15 cellular contexts compared by ENCODE assay signal in the genomic region with DNA sequence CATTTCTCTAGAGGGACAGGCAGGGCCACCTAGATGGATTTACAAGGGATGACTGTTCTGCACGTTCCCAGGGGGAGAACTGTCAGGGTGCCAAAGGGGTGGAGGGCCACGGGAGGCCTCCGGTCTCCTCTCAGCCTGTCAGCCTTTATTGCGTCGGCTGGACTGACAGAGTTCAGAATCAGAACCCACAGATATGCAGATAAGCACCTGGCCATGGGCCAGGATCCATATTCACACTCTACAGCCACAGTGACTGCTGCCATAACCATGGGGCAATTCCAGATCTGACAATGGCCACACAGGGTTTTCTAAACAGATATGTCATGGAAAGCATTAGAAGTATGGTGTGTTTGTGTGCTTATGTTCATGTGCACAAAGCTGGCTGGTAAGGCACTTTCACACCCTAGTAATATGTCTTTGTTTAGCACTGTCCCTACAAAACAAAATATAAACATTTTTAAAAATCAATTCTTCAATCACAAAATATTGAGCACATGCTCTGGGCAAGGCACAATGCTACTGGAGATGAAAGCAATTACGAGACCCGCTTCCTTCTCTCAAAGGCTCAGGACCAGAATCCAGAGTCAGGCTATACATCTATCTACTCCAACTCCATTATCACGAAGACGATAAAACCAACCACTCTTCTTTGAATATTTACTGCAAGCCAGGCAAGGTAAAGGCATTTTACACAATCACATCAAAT. TPM values are rescaled to one million over a fixed set of nuclear protein-coding genes. Genes with fewer than 3 reads are reported as not detected.
DNase-seq lines count a peak whose midpoint lies in the region; ATAC-seq, FAIRE-seq and TF ChIP-seq lines count a peak whose summit lies in the region.
"Had no signal": no experiment of that assay in that cellular context is flagged by ENCODE, and none has a peak within 500 bp of the region (broad histone marks: within the 10 kb centered on the region; RNA-seq: fewer than 3 reads in every experiment).

No MANE protein-coding gene starts in this region.

- ATAC-seq in IMR-90 (ENCODE audit: low read depth): no peak
- ATAC-seq in SK-N-SH treated with all-trans-retinoic acid at 6 μM for 48 hours: peak; percentile 2; the same call in 1 of the 3 replicates
- ATAC-seq: activated T-cell treated with anti-CD3 and anti-CD28 coated beads, Interleukin-2, amount 50 U/mL, for 72 hours; naive thymus-derived CD8-positive, alpha-beta T cell had no signal

- H3K4me3 ChIP-seq in IMR-90 (ENCODE audit: insufficient read depth, low read depth, low read length) (no peak overlapping the region), fibroblast of villous mesenchyme (ENCODE audit: low read depth, low read length) (no peak overlapping the region), small intestine (ENCODE audit: low read depth in 1 of 2, low read length in 2 of 2) (no peak overlapping the region)
- H3K4me3 ChIP-seq: sigmoid colon had no signal

- peak overlapping the region; percentile 38 for H2AK9ac ChIP-seq in IMR-90 (replicated peaks; ENCODE audit: low read depth, low read length, poor library complexity)

- H3K9ac ChIP-seq in IMR-90 (ENCODE audit: low read depth, low read length): no peak overlapping the region

- H2BK15ac ChIP-seq in IMR-90 (ENCODE audit: low read depth, low read length): peak overlapping the region; percentile 42; the same call in 2 of the 3 replicates

- H2BK20ac ChIP-seq in IMR-90 (ENCODE audit: low read depth, low read length): peak overlapping the region; percentile 9; the same call in 1 of the 2 replicates

- peak overlapping the region; percentile 82 for H2AK5ac ChIP-seq in IMR-90 (ENCODE audit: low read depth, low read length)

- H3K27me3 ChIP-seq in IMR-90 (ENCODE audit: control insufficient read depth, insufficient read depth, low read length) (no peaks in the 10 kb centered on the region), small intestine (ENCODE audit: control insufficient read depth in 2 of 2, insufficient read depth in 2 of 2, low read length in 2 of 2) (no peaks in the 10 kb centered on the region)
- H3K27me3 ChIP-seq: sigmoid colon had no signal

- 52% methylated on average over 6 of the region's 9 CpGs; no CpG with 5 or more reads in 1 of the 2 experiments for WGBS in IMR-90 (ENCODE audit: extremely low coverage in 2 of 2, insufficient read length in 1 of 2), 2 experiments
- 46 to 54% (median 48%) methylated on average over 9 of the region's 9 CpGs for WGBS in small intestine, 3 donors

- TF ChIP-seq CTCF in IMR-90 (conservative IDR thresholded peaks at IDR 0.05; ENCODE audit: low read depth, low read length) (no peak), fibroblast of villous mesenchyme (IDR thresholded peaks at IDR 0.05; ENCODE audit: insufficient read depth, low read depth, low read length) (no peak)

- in situ Hi-C loops in IMR-90 (cut with MboI; ENCODE audit: low sequenced_read_pairs) (no loop called here), KBM-7 (cut with MboI; ENCODE audit: low pct_unique_long_range_greater_than_20kb, low sequenced_read_pairs) (no loop called here)

- TF ChIP-seq RAD21 in IMR-90 (IDR thresholded peaks at IDR 0.05; ENCODE audit: low read length): no peak

- peaks cover 70% of the 10 kb centered on the region for H3K4me1 ChIP-seq in IMR-90 (ENCODE audit: control insufficient read depth, insufficient read depth, low read length)
- H3K4me1 ChIP-seq in small intestine (ENCODE audit: control insufficient read depth in 2 of 2, insufficient read depth in 1 of 2, low read depth in 1 of 2, low read length in 1 of 2): peaks cover 23 to 38% of the 10 kb centered on the region in 2 donors

- peak overlapping the region; percentile 97 for H2BK5ac ChIP-seq in IMR-90 (ENCODE audit: low read depth, low read length, poor library complexity, severe bottlenecking)

- intact Hi-C loops in IMR-90 (cut with micrococcal nuclease): no loop called here

- H3K79me1 ChIP-seq in IMR-90 (ENCODE audit: low read depth in 1 of 2, low read length in 2 of 2): peaks cover 35 to 94% of the 10 kb centered on the region in 2 experiments; a peak in 3 of 4 replicates

- TF ChIP-seq POLR2A in IMR-90 (IDR thresholded peaks at IDR 0.05; ENCODE audit: low read depth, low read length): no peak

- H3K36me3 ChIP-seq in IMR-90 (ENCODE audit: control insufficient read depth, insufficient read depth, low read length) (peaks cover 9% of the 10 kb centered on the region; the same call in 1 of the 2 replicates), small intestine (ENCODE audit: control insufficient read depth in 2 of 2, insufficient read depth in 2 of 2, low read length in 2 of 2) (no peaks in the 10 kb centered on the region)
- H3K36me3 ChIP-seq: sigmoid colon had no signal

- peak overlapping the region; percentile 35 for H2AFZ ChIP-seq in IMR-90 (replicated peaks; ENCODE audit: low read length, poor library complexity)

- peak overlapping the region; percentile 39 for H3K4me2 ChIP-seq in IMR-90 (ENCODE audit: low read depth, low read length)

- peak overlapping the region; percentile 98 for H3K4ac ChIP-seq in IMR-90 (ENCODE audit: low read depth, low read length)

- peak overlapping the region; percentile 33 to 69 for H4K8ac ChIP-seq in IMR-90 (ENCODE audit: low read depth in 2 of 2, low read length in 2 of 2)

- peak; percentile 75 for DNase-seq in IMR-90
- DNase-seq in fibroblast of villous mesenchyme (ENCODE audit: low read depth): peak; percentile 63
- peak; percentile 87 for DNase-seq in small intestine
- no peak for DNase-seq in NCI-H1105 treated with DMSO at 0.1 percent for 48 hours (lab: John Stamatoyannopoulos, UW)
- no peak for DNase-seq in KG1 (lab: John Stamatoyannopoulos, UW)
- no peak for DNase-seq in KBM-7
- no peak for DNase-seq in epidermal melanocyte (ENCODE audit: insufficient read length, low spot score)
- DNase-seq: activated CD4-positive, alpha-beta T cell treated with anti-CD3 and anti-CD28 coated beads, Interleukin-2, amount 10 ng/mL, durations not matched to agents 7 days and 5 days; activated T-cell treated with anti-CD3 and anti-CD28 coated beads, Interleukin-2, amount 50 U/mL, for 72 hours; anterior cingulate cortex; effector CD4-positive, alpha-beta T cell; naive thymus-derived CD8-positive, alpha-beta T cell; sigmoid colon had no signal

- H3K56ac ChIP-seq in IMR-90 (ENCODE audit: extremely low read depth, insufficient read depth, low read length): no peak overlapping the region

- CTCF ChIA-PET in IMR-90 (lab: Yijun Ruan, JAX): interaction anchor here (1.1 kb wide), 1 partner anchor 12 kb away, joined by 3 read pairs; no protein-coding TSS in a partner anchor

- H4K20me1 ChIP-seq in IMR-90 (ENCODE audit: insufficient read depth, low read length): peaks cover 39% of the 10 kb centered on the region

- H3K18ac ChIP-seq in IMR-90 (ENCODE audit: low read depth, low read length): peak overlapping the region; percentile 30; the same call in 1 of the 2 replicates

- peaks cover 69% of the 10 kb centered on the region for H3K9me1 ChIP-seq in IMR-90 (ENCODE audit: insufficient read depth, low read length)

- POLR2A ChIA-PET in IMR-90 (lab: Charles Lee; ENCODE audit: unreplicated experiment): interaction anchor here (0.6 kb wide), 1 partner anchor 23 kb away, joined by 3 read pairs; no protein-coding TSS in a partner anchor

- no peak for FAIRE-seq in small intestine (lab: Jason Lieb, UNC)

- H3K27ac ChIP-seq in IMR-90 (ENCODE audit: insufficient read depth, low read length) (peak overlapping the region; percentile 28), small intestine (ENCODE audit: low read depth in 1 of 2, low read length in 1 of 2) (no peak overlapping the region)
- H3K27ac ChIP-seq: C4-2B, sigmoid colon had no signal

- dilution Hi-C loops in IMR-90 (cut with HindIII; ENCODE audit: low sequenced_read_pairs, unreplicated experiment): no loop called here

- BruUV-seq in IMR-90 (replicated peaks; lab: Mats Ljungman, UMichigan): no TSS peak

- peak overlapping the region; percentile 72 for H3K23ac ChIP-seq in IMR-90 (ENCODE audit: low read depth, low read length)

- peak overlapping the region; percentile 48 for H4K91ac ChIP-seq in IMR-90 (ENCODE audit: insufficient read depth, low read depth, low read length)

- H3K9me3 ChIP-seq in IMR-90 (ENCODE audit: control insufficient read depth, insufficient read depth, low read length) (no peaks in the 10 kb centered on the region), small intestine (ENCODE audit: control insufficient read depth, low read depth) (no peaks in the 10 kb centered on the region)
- H3K9me3 ChIP-seq: sigmoid colon had no signal

- peak overlapping the region; percentile 19; the same call in 1 of the 2 replicates for H4K5ac ChIP-seq in IMR-90 (ENCODE audit: low read depth, low read length)

- peak overlapping the region; percentile 8; the same call in 1 of the 2 replicates for H3K14ac ChIP-seq in IMR-90 (replicated peaks; ENCODE audit: low read depth, low read length)

- H2BK120ac ChIP-seq in IMR-90 (ENCODE audit: low read depth, low read length): peak overlapping the region; percentile 76; the same call in 1 of the 2 replicates

TF ChIP-seq in IMR-90, 13 proteins besides CTCF, POLR2A, EP300 and RAD21 (continues in another document):
- TF ChIP-seq ELK1 (IDR thresholded peaks at IDR 0.05; ENCODE audit: borderline replicate concordance, low read depth, low read length): no peak

TF ChIP-seq in SK-N-SH treated with all-trans-retinoic acid at 6 μM for 48 hours, 23 proteins besides CTCF, POLR2A, EP300 and RAD21 (continues in another document):
- no peak for TF ChIP-seq ZNF8 (CRISPR knock-in tag; IDR thresholded peaks at IDR 0.05)
- TF ChIP-seq, protein P1, sequence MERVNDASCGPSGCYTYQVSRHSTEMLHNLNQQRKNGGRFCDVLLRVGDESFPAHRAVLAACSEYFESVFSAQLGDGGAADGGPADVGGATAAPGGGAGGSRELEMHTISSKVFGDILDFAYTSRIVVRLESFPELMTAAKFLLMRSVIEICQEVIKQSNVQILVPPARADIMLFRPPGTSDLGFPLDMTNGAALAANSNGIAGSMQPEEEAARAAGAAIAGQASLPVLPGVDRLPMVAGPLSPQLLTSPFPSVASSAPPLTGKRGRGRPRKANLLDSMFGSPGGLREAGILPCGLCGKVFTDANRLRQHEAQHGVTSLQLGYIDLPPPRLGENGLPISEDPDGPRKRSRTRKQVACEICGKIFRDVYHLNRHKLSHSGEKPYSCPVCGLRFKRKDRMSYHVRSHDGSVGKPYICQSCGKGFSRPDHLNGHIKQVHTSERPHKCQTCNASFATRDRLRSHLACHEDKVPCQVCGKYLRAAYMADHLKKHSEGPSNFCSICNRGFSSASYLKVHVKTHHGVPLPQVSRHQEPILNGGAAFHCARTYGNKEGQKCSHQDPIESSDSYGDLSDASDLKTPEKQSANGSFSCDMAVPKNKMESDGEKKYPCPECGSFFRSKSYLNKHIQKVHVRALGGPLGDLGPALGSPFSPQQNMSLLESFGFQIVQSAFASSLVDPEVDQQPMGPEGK (CRISPR knock-in tag; IDR thresholded peaks at IDR 0.05; ENCODE audit: borderline replicate concordance): no peak

RNA-seq across cellular contexts. Expression of gene TRAM2, which starts 29.1 kb away (rescaled TPM):
- total RNA-seq in IMR-90 (2012; rRNA removed): 77.2 and 81.1 TPM in 2 replicates
- 94.2 and 95.7 TPM in 2 replicates for polyA plus RNA-seq in IMR-90 (2012; rRNA removed)
- 51.8 and 52.7 TPM in 2 replicates for polyA plus RNA-seq in IMR-90 (2012; cell fraction: cytosol; rRNA removed)
- polyA plus RNA-seq in IMR-90 (2012; cell fraction: nucleus; rRNA removed; ENCODE audit: low replicate concordance): 86.8 and 207 TPM in 2 replicates
- total RNA-seq in fibroblast of villous mesenchyme: 159 and 196 TPM in 2 replicates
- 10 to 100 TPM in 1 of 3 donors, 1 to 10 TPM in 2; 2.7 to 13.8 (median 3.2) TPM for polyA plus RNA-seq in small intestine

Comparison
In these comparisons a context has a peak if more than half of its experiments do, and no peak if none do; other contexts are left out.
1. DNase-seq: peak in IMR-90 (single experiment), fibroblast of villous mesenchyme (single experiment) and small intestine (single experiment); none in NCI-H1105 treated with DMSO at 0.1 percent for 48 hours (single experiment), KG1 (single experiment), KBM-7 (single experiment) and epidermal melanocyte (single experiment).